In the genomic region with DNA sequence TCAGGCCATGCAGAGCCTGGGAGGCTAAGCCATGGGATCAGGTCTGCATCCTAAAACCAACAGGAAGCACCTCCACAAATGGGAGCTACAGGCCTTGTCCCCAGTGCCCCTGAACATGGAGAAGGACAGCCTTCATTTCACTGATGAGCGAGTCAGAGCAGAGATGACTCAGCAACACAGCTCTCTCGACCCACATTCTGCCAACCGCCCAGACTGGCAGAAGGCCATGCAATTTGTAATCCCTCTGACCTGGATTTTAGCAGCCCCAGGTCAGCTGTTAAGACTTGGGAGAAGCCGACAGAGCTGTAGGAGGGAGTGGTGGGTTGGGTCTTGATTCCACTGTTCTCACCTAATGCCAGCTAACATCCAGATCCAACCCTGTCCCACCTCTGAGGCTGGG, we compare ENCODE assay signal across 8 cellular contexts. TPM values are rescaled to one million over a fixed set of nuclear protein-coding genes. Genes with fewer than 3 reads are reported as not detected.
DNase-seq lines count a peak whose midpoint lies in the region; TF ChIP-seq lines count a peak whose summit lies in the region.

No MANE protein-coding gene starts in this region.

- no peak overlapping the region for H3K4ac ChIP-seq in H9 (ENCODE audit: low read depth, low read length)

- no CpG with 5 or more reads among the region's 4 CpGs for WGBS in H9 (ENCODE audit: extremely low coverage, insufficient read length, low lambda C conversion rate)
- 4% methylated on average over 4 of the region's 4 CpGs; no CpG with 5 or more reads in 1 of the 2 donors for WGBS in transverse colon (ENCODE audit: low coverage in 1 of 2), 2 donors

- no peak overlapping the region for H2BK15ac ChIP-seq in H9 (ENCODE audit: low read depth, low read length)

- H3K27ac ChIP-seq in H9 (ENCODE audit: insufficient read length, low read depth, low read length) (no peak overlapping the region), brain microvascular endothelial cell (peak overlapping the region; percentile 13), layer of hippocampus (ENCODE audit: low read depth, low read length) (peak overlapping the region; percentile 8), transverse colon (peak overlapping the region in 3 of 4 donors; percentile 30 to 56 (median 49))

- H3K4me3 Mint-ChIP-seq in H9 = no peak overlapping the region

- H3K36me3 Mint-ChIP-seq in H9 (ENCODE audit: insufficient read depth in 1 of 3, low read depth in 3 of 3) = peaks cover 8 to 12% (median 9%) of the 10 kb centered on the region in 3 experiments; a peak in 6 of 7 replicates

- no peaks in the 10 kb centered on the region for H3K27me3 ChIP-seq in H9 (ENCODE audit: insufficient read depth, low read length)
- H3K27me3 ChIP-seq in brain microvascular endothelial cell (replicated peaks) = no peaks in the 10 kb centered on the region
- no peaks in the 10 kb centered on the region for H3K27me3 ChIP-seq in layer of hippocampus (ENCODE audit: control insufficient read depth, insufficient read depth, low read length)
- H3K27me3 ChIP-seq in transverse colon = no peaks in the 10 kb centered on the region

- TF ChIP-seq EP300 in transverse colon (IDR thresholded peaks at IDR 0.05; ENCODE audit: low read depth) = no peak

- H3K4me2 ChIP-seq in H9 (ENCODE audit: insufficient read depth, insufficient read length, low read length) = no peak overlapping the region

- no peaks in the 10 kb centered on the region for H3K9me3 Mint-ChIP-seq in H9

- DNase-seq in DMS79 (lab: John Stamatoyannopoulos, UW) (peak; percentile 45), H9 (no peak), NCI-H524 (lab: John Stamatoyannopoulos, UW) (peak; percentile 35 to 80), brain microvascular endothelial cell (peak; percentile 72), transverse colon (peak; percentile 82), iPS-NIHi7 (ENCODE audit: extremely low spot score) (no peak), SK-N-DZ (ENCODE audit: low spot score) (no peak)

- H3K18ac ChIP-seq in H9 (ENCODE audit: insufficient read length, low read depth, low read length) = no peak overlapping the region

- H2BK5ac ChIP-seq in H9 (ENCODE audit: insufficient read length, low read length) = no peak overlapping the region

- H2AK5ac ChIP-seq in H9 (ENCODE audit: insufficient read length, low read length) = no peak overlapping the region

- no peak overlapping the region for H2BK20ac ChIP-seq in H9 (ENCODE audit: low read depth, low read length, poor library complexity, severe bottlenecking)

- H3K56ac ChIP-seq in H9 (ENCODE audit: insufficient read length, low read depth, low read length) = no peak overlapping the region

- H2AFZ ChIP-seq in H9 (ENCODE audit: low read length) = no peak overlapping the region

- peak overlapping the region; percentile 42; the same call in 1 of the 2 replicates for H3K14ac ChIP-seq in H9 (ENCODE audit: insufficient read depth, low read length)

- peaks cover 43 to 47% of the 10 kb centered on the region in 2 experiments for H3K4me1 Mint-ChIP-seq in H9

- H3K4me1 ChIP-seq in H9 (ENCODE audit: insufficient read depth, low read length) (peaks cover 8% of the 10 kb centered on the region; the same call in 1 of the 2 replicates), transverse colon (peaks cover 27 to 62% (median 55%) of the 10 kb centered on the region in 4 donors)

- H4K8ac ChIP-seq in H9 (replicated peaks; ENCODE audit: insufficient read length, low read depth, low read length) = no peak overlapping the region

- no peak overlapping the region for H3K23ac ChIP-seq in H9 (ENCODE audit: insufficient read length, low read depth, low read length)

- H2BK12ac ChIP-seq in H9 (ENCODE audit: insufficient read length, low read depth, low read length) = no peak overlapping the region

- no peaks in the 10 kb centered on the region for H3K23me2 ChIP-seq in H9 (ENCODE audit: insufficient read length, low read depth, low read length, poor library complexity, severe bottlenecking)

- H3K79me2 ChIP-seq in H9 (ENCODE audit: insufficient read depth, low read length) = peaks cover 22% of the 10 kb centered on the region; the same call in 1 of the 2 replicates

- no peak overlapping the region for H4K91ac ChIP-seq in H9 (ENCODE audit: insufficient read length, low read depth, low read length)

- peaks cover 10% of the 10 kb centered on the region for H3K79me1 ChIP-seq in H9 (ENCODE audit: insufficient read depth, low read depth, low read length, poor library complexity, severe bottlenecking)

- H4K20me1 ChIP-seq in H9 (ENCODE audit: control insufficient read depth, insufficient read depth, insufficient read length) = no peaks in the 10 kb centered on the region

- TF ChIP-seq CTCF in H9 (conservative IDR thresholded peaks at IDR 0.05) (no peak), brain microvascular endothelial cell (IDR thresholded peaks at IDR 0.05; ENCODE audit: low read depth, low read length, missing control alignments) (no peak), transverse colon (IDR thresholded peaks at IDR 0.05) (no peak)

- intact Hi-C loops in transverse colon (cut with DNase I; ENCODE audit: low total_unique reads) = no loop called here

- H4K5ac ChIP-seq in H9 (ENCODE audit: insufficient read length, low read depth, low read length) = no peak overlapping the region

- peak overlapping the region in 1 of 3 experiments; percentile 85; a peak in 2 of 7 replicates for H3K27ac Mint-ChIP-seq in H9

- H3K9ac ChIP-seq in H9 (ENCODE audit: extremely low read depth, insufficient read length, low read length) = no peak overlapping the region

- TF ChIP-seq POLR2A in transverse colon (IDR thresholded peaks at IDR 0.05) = no peak

- no peaks in the 10 kb centered on the region for H3K9me3 ChIP-seq in H9 (ENCODE audit: control insufficient read depth, low read depth, low read length)
- no peaks in the 10 kb centered on the region for H3K9me3 ChIP-seq in transverse colon

- H3K4me3 ChIP-seq in brain microvascular endothelial cell (ENCODE audit: low read depth, low read length) = no peak overlapping the region
- no peak overlapping the region for H3K4me3 ChIP-seq in transverse colon

- in situ Hi-C loops in brain microvascular endothelial cell (cut with HindIII; ENCODE audit: low pct_ligation_motif_present, low sequenced_read_pairs) = no loop called here
- in situ Hi-C loops in transverse colon (cut with MboI; ENCODE audit: low pct_ligation_motif_present in 1 of 4, low pct_unique_long_range_greater_than_20kb in 1 of 4, low sequenced_read_pairs in 3 of 4) = no loop called here

- H2BK120ac ChIP-seq in H9 (ENCODE audit: low read depth, low read length, poor library complexity, severe bottlenecking) = no peak overlapping the region

- H3K27me3 Mint-ChIP-seq in H9 (ENCODE audit: low read depth) = no peaks in the 10 kb centered on the region

- no peak overlapping the region for H3T11ph ChIP-seq in H9 (ENCODE audit: low read length)

- no peaks in the 10 kb centered on the region for H3K36me3 ChIP-seq in brain microvascular endothelial cell (replicated peaks)
- no peaks in the 10 kb centered on the region for H3K36me3 ChIP-seq in transverse colon

RNA-seq across cellular contexts. Expression of gene VOPP1, which starts 25.5 kb away (rescaled TPM):
- 55.7 and 56.8 TPM in 2 replicates for total RNA-seq in H9 (2021)
- total RNA-seq in transverse colon = 10 to 100 TPM; 22.1 to 79.2 (median 73.9) TPM
- polyA plus RNA-seq in SK-N-DZ (2014; cell fraction: cytosol; rRNA removed) = 48.1 and 50.4 TPM in 2 replicates
- polyA plus RNA-seq in SK-N-DZ (2014; cell fraction: nucleus; rRNA removed) = 15.3 and 23.6 TPM in 2 replicates

Comparison
In these comparisons a context has a peak if more than half of its experiments do, and no peak if none do; other contexts are left out.
1. DNase-seq: peak in DMS79 (single experiment), NCI-H524 (2 of 2), brain microvascular endothelial cell (single experiment) and transverse colon (single experiment); none in H9 (single experiment), iPS-NIHi7 (single experiment) and SK-N-DZ (single experiment).